In the genomic region with DNA sequence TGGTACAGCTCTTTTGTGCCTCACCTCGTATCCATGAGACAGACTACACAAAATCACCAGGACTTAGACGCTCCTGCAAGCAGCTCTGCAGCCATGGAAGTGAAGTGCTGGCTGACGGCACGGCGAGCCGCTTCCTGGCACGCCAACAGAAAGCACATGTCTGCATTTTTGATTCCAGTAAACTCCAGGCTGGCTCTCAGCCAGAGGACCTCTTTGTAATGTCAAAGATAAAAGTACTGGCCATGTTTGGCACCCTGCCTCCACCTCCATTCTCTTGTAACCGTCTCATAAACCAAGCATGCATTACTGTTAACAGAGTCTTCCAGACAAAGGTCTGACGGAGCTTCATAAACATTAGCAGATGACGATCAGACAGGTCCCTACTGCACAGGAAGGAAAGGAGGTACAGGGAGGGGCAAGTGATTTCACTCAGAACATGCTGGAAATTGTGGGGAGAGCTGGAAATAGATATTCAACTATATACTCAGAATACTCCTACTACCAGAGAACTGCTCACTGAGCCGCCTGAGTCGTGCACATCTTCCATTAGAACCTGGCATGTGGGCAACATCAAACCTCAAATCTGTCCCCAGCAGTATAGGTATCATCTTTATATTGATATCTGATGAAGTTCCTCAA, we compare ENCODE assay signal across 1 cellular context.
TF ChIP-seq lines count a peak whose summit lies in the region.

No MANE protein-coding gene starts in this region.

TF ChIP-seq in GM23338, 12 proteins besides CTCF, POLR2A, EP300 and RAD21 (continued from another document):
- TF ChIP-seq ZNF462 (CRISPR knock-in tag; IDR thresholded peaks at IDR 0.05): no peak
- TF ChIP-seq NANOG (IDR thresholded peaks at IDR 0.05; ENCODE audit: borderline replicate concordance): no peak
- TF ChIP-seq CREB1 (CRISPR knock-in tag; IDR thresholded peaks at IDR 0.05; ENCODE audit: low read depth): no peak
- no peak for TF ChIP-seq ZNF114 (CRISPR knock-in tag; IDR thresholded peaks at IDR 0.05)
- TF ChIP-seq POLR2AphosphoS5 (IDR thresholded peaks at IDR 0.05; ENCODE audit: low read depth): no peak
- no peak for TF ChIP-seq JUNB (IDR thresholded peaks at IDR 0.05; ENCODE audit: unreplicated experiment)
- no peak for TF ChIP-seq EZH2phosphoT487 (IDR thresholded peaks at IDR 0.05; ENCODE audit: unreplicated experiment)
- TF ChIP-seq, protein P1, sequence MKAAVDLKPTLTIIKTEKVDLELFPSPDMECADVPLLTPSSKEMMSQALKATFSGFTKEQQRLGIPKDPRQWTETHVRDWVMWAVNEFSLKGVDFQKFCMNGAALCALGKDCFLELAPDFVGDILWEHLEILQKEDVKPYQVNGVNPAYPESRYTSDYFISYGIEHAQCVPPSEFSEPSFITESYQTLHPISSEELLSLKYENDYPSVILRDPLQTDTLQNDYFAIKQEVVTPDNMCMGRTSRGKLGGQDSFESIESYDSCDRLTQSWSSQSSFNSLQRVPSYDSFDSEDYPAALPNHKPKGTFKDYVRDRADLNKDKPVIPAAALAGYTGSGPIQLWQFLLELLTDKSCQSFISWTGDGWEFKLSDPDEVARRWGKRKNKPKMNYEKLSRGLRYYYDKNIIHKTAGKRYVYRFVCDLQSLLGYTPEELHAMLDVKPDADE (IDR thresholded peaks at IDR 0.05): no peak
- no peak for TF ChIP-seq STAT1 (IDR thresholded peaks at IDR 0.05; ENCODE audit: unreplicated experiment)
- no peak for TF ChIP-seq ZNF331 (CRISPR knock-in tag; IDR thresholded peaks at IDR 0.05; ENCODE audit: low read depth)
- TF ChIP-seq, protein P2, sequence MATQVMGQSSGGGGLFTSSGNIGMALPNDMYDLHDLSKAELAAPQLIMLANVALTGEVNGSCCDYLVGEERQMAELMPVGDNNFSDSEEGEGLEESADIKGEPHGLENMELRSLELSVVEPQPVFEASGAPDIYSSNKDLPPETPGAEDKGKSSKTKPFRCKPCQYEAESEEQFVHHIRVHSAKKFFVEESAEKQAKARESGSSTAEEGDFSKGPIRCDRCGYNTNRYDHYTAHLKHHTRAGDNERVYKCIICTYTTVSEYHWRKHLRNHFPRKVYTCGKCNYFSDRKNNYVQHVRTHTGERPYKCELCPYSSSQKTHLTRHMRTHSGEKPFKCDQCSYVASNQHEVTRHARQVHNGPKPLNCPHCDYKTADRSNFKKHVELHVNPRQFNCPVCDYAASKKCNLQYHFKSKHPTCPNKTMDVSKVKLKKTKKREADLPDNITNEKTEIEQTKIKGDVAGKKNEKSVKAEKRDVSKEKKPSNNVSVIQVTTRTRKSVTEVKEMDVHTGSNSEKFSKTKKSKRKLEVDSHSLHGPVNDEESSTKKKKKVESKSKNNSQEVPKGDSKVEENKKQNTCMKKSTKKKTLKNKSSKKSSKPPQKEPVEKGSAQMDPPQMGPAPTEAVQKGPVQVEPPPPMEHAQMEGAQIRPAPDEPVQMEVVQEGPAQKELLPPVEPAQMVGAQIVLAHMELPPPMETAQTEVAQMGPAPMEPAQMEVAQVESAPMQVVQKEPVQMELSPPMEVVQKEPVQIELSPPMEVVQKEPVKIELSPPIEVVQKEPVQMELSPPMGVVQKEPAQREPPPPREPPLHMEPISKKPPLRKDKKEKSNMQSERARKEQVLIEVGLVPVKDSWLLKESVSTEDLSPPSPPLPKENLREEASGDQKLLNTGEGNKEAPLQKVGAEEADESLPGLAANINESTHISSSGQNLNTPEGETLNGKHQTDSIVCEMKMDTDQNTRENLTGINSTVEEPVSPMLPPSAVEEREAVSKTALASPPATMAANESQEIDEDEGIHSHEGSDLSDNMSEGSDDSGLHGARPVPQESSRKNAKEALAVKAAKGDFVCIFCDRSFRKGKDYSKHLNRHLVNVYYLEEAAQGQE (IDR thresholded peaks at IDR 0.05; ENCODE audit: unreplicated experiment): no peak
